Comparison of ENCODE assay signal across 10 cellular contexts in the genomic region with DNA sequence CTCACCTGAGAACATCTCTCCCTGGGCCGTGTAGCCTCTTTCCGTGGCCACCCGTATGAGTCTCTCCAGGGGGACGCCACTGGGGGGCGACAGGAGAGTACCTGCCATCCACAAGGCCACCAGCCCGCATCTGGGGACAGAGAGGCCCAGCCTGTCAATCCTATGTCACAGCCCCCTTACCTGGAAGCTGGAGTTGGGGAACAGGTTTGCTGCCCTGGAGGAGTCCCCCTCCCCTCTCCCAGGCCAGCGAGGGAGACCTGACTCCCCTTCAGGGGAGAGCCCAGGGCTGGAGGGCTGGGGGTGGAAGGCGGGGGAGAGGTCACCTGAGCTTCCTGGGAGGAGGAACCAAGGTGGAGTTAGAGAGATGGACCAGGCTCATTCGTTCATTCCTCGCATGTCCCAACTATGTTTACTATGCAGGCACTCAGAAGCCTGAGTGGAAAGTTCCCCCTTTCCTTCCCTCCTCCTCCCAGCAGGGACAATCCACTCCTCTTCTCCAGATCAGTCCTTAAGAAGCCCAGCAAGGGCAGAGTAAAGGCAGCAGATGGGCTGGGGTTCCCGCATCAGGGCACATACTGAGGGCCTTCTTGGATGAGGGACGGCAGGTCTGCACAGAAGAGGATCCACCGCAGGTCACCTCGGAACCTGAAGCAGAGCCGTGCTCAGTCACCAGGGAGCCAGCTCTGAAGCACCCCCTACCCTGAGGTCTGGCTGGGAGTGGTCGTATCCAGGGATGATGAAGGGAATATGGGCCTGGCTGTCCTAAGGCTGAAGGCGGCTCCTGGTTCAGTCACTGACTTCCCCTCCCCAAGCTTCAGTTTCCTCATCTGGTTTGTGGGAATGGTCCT. TPM values are rescaled to one million over a fixed set of nuclear protein-coding genes. Genes with fewer than 3 reads are reported as not detected.
DNase-seq lines count a peak whose midpoint lies in the region; ATAC-seq and TF ChIP-seq lines count a peak whose summit lies in the region.
"Had no signal": no experiment of that assay in that cellular context is flagged by ENCODE, and none has a peak within 500 bp of the region (broad histone marks: within the 10 kb centered on the region; RNA-seq: fewer than 3 reads in every experiment).

No MANE protein-coding gene starts in this region.

- H2BK15ac ChIP-seq in mesenchymal stem cell (ENCODE audit: low read depth, poor library complexity, severe bottlenecking), result peak overlapping the region; percentile 90

- H3K79me1 ChIP-seq in mesenchymal stem cell (replicated peaks; ENCODE audit: low read length, poor library complexity, severe bottlenecking), result peaks cover 20% of the 10 kb centered on the region

- no peak overlapping the region for H3K4me3 Mint-ChIP-seq in CD8-positive, alpha-beta T cell
- no peak overlapping the region for H3K4me3 Mint-ChIP-seq in HFFc6

- H3K4me3 ChIP-seq in CD8-positive, alpha-beta T cell (ENCODE audit: low read depth, low read length), result no peak overlapping the region
- no peak overlapping the region for H3K4me3 ChIP-seq in ascending aorta
- no peak overlapping the region for H3K4me3 ChIP-seq in mesenchymal stem cell (ENCODE audit: insufficient read depth in 1 of 2, low read depth in 1 of 2, low read length in 2 of 2)

- no peak overlapping the region for H3K23ac ChIP-seq in mesenchymal stem cell (ENCODE audit: low read length in 2 of 2)

- CTCF ChIA-PET in CD8-positive, alpha-beta T cell (lab: Charles Lee), result interaction anchor here (1.1 to 2.9 kb wide), 8 partner anchors 11 to 75 kb away, joined by 3 to 14 read pairs (median 5); a partner anchor contains a TSS

- no peak overlapping the region for H3K27ac ChIP-seq in CD8-positive, alpha-beta T cell (ENCODE audit: low read depth, low read length)
- peak overlapping the region; percentile 5 to 9 for H3K27ac ChIP-seq in ascending aorta
- H3K27ac ChIP-seq in mesenchymal stem cell (ENCODE audit: low read length, poor library complexity, severe bottlenecking), result peak overlapping the region; percentile 89

- H3K9me3 ChIP-seq in CD8-positive, alpha-beta T cell (ENCODE audit: low read length), result no peaks in the 10 kb centered on the region
- no peaks in the 10 kb centered on the region for H3K9me3 ChIP-seq in ascending aorta
- no peaks in the 10 kb centered on the region for H3K9me3 ChIP-seq in mesenchymal stem cell (ENCODE audit: control insufficient read depth, low read length)

- peak overlapping the region; percentile 37 to 95 for H3K18ac ChIP-seq in mesenchymal stem cell (ENCODE audit: low read depth in 1 of 2, low read length in 2 of 2)

- peaks cover 4% of the 10 kb centered on the region for H3K4me1 ChIP-seq in CD8-positive, alpha-beta T cell (ENCODE audit: insufficient read depth, low read length)
- peaks cover 8 to 17% of the 10 kb centered on the region in 2 donors for H3K4me1 ChIP-seq in ascending aorta
- peaks cover 31% of the 10 kb centered on the region for H3K4me1 ChIP-seq in mesenchymal stem cell (ENCODE audit: control insufficient read depth, insufficient read depth, low read depth, low read length)

- H3K27me3 Mint-ChIP-seq in CD8-positive, alpha-beta T cell (ENCODE audit: low read depth), result no peaks in the 10 kb centered on the region
- peaks cover 3% of the 10 kb centered on the region for H3K27me3 Mint-ChIP-seq in HFFc6 (ENCODE audit: insufficient read depth)

- intact Hi-C loops in CD8-positive, alpha-beta T cell (cut with DNase I, micrococcal nuclease), result no loop called here
- intact Hi-C loops in ascending aorta (cut with DNase I), result no loop called here

- H3K27ac Mint-ChIP-seq in CD8-positive, alpha-beta T cell, result no peak overlapping the region
- peak overlapping the region; percentile 71; the same call in 1 of the 2 replicates for H3K27ac Mint-ChIP-seq in HFFc6

- H3K36me3 Mint-ChIP-seq in CD8-positive, alpha-beta T cell, result peaks cover 5% of the 10 kb centered on the region
- H3K36me3 Mint-ChIP-seq in HFFc6 (ENCODE audit: low read depth), result peaks cover 2% of the 10 kb centered on the region

- peaks cover 7% of the 10 kb centered on the region for H3K4me1 Mint-ChIP-seq in CD8-positive, alpha-beta T cell (ENCODE audit: low read depth)
- peaks cover 27% of the 10 kb centered on the region for H3K4me1 Mint-ChIP-seq in HFFc6 (ENCODE audit: low read depth)

- peak overlapping the region; percentile 90 for H4K8ac ChIP-seq in mesenchymal stem cell (ENCODE audit: low read length)

- TF ChIP-seq CTCF in CD8-positive, alpha-beta T cell (IDR thresholded peaks at IDR 0.05), result no peak
- TF ChIP-seq CTCF in HFFc6 (IDR thresholded peaks at IDR 0.05) (peak; percentile 29; the same call in 1 of the 2 replicates), ascending aorta (IDR thresholded peaks at IDR 0.05) (peak in 1 of 3 experiments; percentile 19)

- H3K36me3 ChIP-seq in CD8-positive, alpha-beta T cell (ENCODE audit: insufficient read depth, low read length), result no peaks in the 10 kb centered on the region
- H3K36me3 ChIP-seq in ascending aorta (peaks cover 8 to 9% of the 10 kb centered on the region in 2 donors), mesenchymal stem cell (ENCODE audit: control insufficient read depth in 1 of 2, insufficient read depth in 2 of 2, low read depth in 1 of 2, low read length in 2 of 2) (peaks cover 15 to 28% of the 10 kb centered on the region in 2 experiments)

- no peak overlapping the region for H2AFZ ChIP-seq in mesenchymal stem cell (ENCODE audit: low read depth, low read length)

- 76% methylated on average over 14 of the region's 17 CpGs for WGBS in mesenchymal stem cell

- H3K9ac ChIP-seq in mesenchymal stem cell (ENCODE audit: low read length), result peak overlapping the region; percentile 36

- H3K9me3 Mint-ChIP-seq in CD8-positive, alpha-beta T cell, result no peaks in the 10 kb centered on the region
- no peaks in the 10 kb centered on the region for H3K9me3 Mint-ChIP-seq in HFFc6

- peak overlapping the region; percentile 61 for H2BK120ac ChIP-seq in mesenchymal stem cell (ENCODE audit: low read depth, low read length)

- H3K27me3 ChIP-seq in CD8-positive, alpha-beta T cell (ENCODE audit: insufficient read depth, low read length), result no peaks in the 10 kb centered on the region
- H3K27me3 ChIP-seq in ascending aorta (no peaks in the 10 kb centered on the region), mesenchymal stem cell (ENCODE audit: control insufficient read depth in 1 of 2, insufficient read depth in 1 of 2, low read length in 2 of 2) (no peaks in the 10 kb centered on the region)

- peak overlapping the region; percentile 94 for H4K91ac ChIP-seq in mesenchymal stem cell (ENCODE audit: low read length)

- DNase-seq in CD8-positive, alpha-beta T cell, result peak in 4 of 7 experiments; percentile 30 to 57 (median 37)
- no peak for DNase-seq in HFFc6
- no peak for DNase-seq in ascending aorta (ENCODE audit: low spot score in 2 of 2)
- DNase-seq in mesenchymal stem cell, result peak; percentile 47
- no peak for DNase-seq in NK-92 treated with Interleukin-12 subunit alpha and Interleukin-12 subunit beta, amount 100 ng/mL, for 24 hours (lab: John Stamatoyannopoulos, UW)
- no peak for DNase-seq in NCI-H1930 (lab: John Stamatoyannopoulos, UW)
- no peak for DNase-seq in NCI-H526 treated with DMSO at 0.1 percent for 48 hours (lab: John Stamatoyannopoulos, UW)
- no peak for DNase-seq in D341Med (ENCODE audit: low spot score)
- DNase-seq: NCI-H1436 had no signal

- ATAC-seq in CD8-positive, alpha-beta T cell, result peak; percentile 49

- no peak overlapping the region for H3K4me2 ChIP-seq in mesenchymal stem cell (ENCODE audit: low read length, poor library complexity, severe bottlenecking)

- H2BK5ac ChIP-seq in mesenchymal stem cell (ENCODE audit: low read depth, low read length, poor library complexity, severe bottlenecking), result no peak overlapping the region

- peak overlapping the region; percentile 78 for H2AK5ac ChIP-seq in mesenchymal stem cell (ENCODE audit: low read length, severe bottlenecking)

- peak overlapping the region; percentile 69 to 80 for H3K4ac ChIP-seq in mesenchymal stem cell (ENCODE audit: low read depth in 1 of 2, low read length in 2 of 2)

- H3K14ac ChIP-seq in mesenchymal stem cell (ENCODE audit: low read length in 2 of 2), result peak overlapping the region in 1 of 2 experiments; percentile 12

- H2BK12ac ChIP-seq in mesenchymal stem cell (ENCODE audit: low read length in 2 of 2), result peak overlapping the region; percentile 82 to 88

- POLR2A ChIA-PET in CD8-positive, alpha-beta T cell (lab: Charles Lee), result no interaction called here

RNA-seq across cellular contexts. Expression of a gene that starts 5.5 kb away (rescaled TPM):
- total RNA-seq in CD8-positive, alpha-beta T cell, result 1 to 10 TPM; 3.5 to 3.8 TPM
- total RNA-seq in HFFc6 (2021; fragmentation: NEBNext Ultra II Directional; extraction: Animal tissue kit (Norgen Biotek cat#: 25700)), result 1 to 10 TPM; 6.7 to 8.5 (median 7.5) TPM
- 8.3 TPM for total RNA-seq in ascending aorta
- polyA plus RNA-seq in mesenchymal stem cell (2013, experiment 1 of 2), result 5.2 TPM
- 5.4 TPM for polyA plus RNA-seq in mesenchymal stem cell (2013, experiment 2 of 2)

RNA-seq across cellular contexts. Expression of a gene that starts 6.2 kb away (rescaled TPM):
- 10 to 100 TPM; 68.3 to 88.2 TPM for total RNA-seq in CD8-positive, alpha-beta T cell
- 100 to 1,000 TPM in 4 of 6 experiments, 10 to 100 TPM in 2; 87.8 to 120 (median 104) TPM for total RNA-seq in HFFc6 (2021; fragmentation: NEBNext Ultra II Directional; extraction: Animal tissue kit (Norgen Biotek cat#: 25700))
- 154 TPM for total RNA-seq in ascending aorta
- 62.8 TPM for polyA plus RNA-seq in mesenchymal stem cell (2013, experiment 1 of 2)
- 61.8 TPM for polyA plus RNA-seq in mesenchymal stem cell (2013, experiment 2 of 2)

RNA-seq across cellular contexts. Expression of a gene that starts 27.9 kb away (rescaled TPM):
- 1 to 10 TPM; 5.9 to 6.4 TPM for total RNA-seq in CD8-positive, alpha-beta T cell
- total RNA-seq in HFFc6 (2021; fragmentation: NEBNext Ultra II Directional; extraction: Animal tissue kit (Norgen Biotek cat#: 25700)), result 10 to 100 TPM in 4 of 6 experiments, 1 to 10 TPM in 2; 9.2 to 14.9 (median 10.5) TPM
- total RNA-seq in ascending aorta, result 60.7 TPM
- 8.5 TPM for polyA plus RNA-seq in mesenchymal stem cell (2013, experiment 1 of 2)
- polyA plus RNA-seq in mesenchymal stem cell (2013, experiment 2 of 2), result 8.0 TPM

RNA-seq across cellular contexts. Expression of a gene that starts 28.1 kb away (rescaled TPM):
- total RNA-seq in CD8-positive, alpha-beta T cell, result 10 to 100 TPM; 14.0 to 14.2 TPM
- 10 to 100 TPM; 19.8 to 28.6 (median 23.6) TPM for total RNA-seq in HFFc6 (2021; fragmentation: NEBNext Ultra II Directional; extraction: Animal tissue kit (Norgen Biotek cat#: 25700))
- 33.3 TPM for total RNA-seq in ascending aorta
- 12.5 TPM for polyA plus RNA-seq in mesenchymal stem cell (2013, experiment 1 of 2)
- 12.4 TPM for polyA plus RNA-seq in mesenchymal stem cell (2013, experiment 2 of 2)

RNA-seq across cellular contexts. Expression of a gene that starts 30.5 kb away (rescaled TPM):
- not detected for total RNA-seq in CD8-positive, alpha-beta T cell
- total RNA-seq in HFFc6 (2021; fragmentation: NEBNext Ultra II Directional; extraction: Animal tissue kit (Norgen Biotek cat#: 25700)), result not detected
- total RNA-seq in ascending aorta, result not detected
- polyA plus RNA-seq in mesenchymal stem cell (2013, experiment 1 of 2), result not detected
- not detected for polyA plus RNA-seq in mesenchymal stem cell (2013, experiment 2 of 2)
- total RNA-seq: fibroblast of lung had no signal

Comparison
In these comparisons a context has a peak if more than half of its experiments do, and no peak if none do; other contexts are left out.
1. DNase-seq: peak in CD8-positive, alpha-beta T cell (4 of 7) and mesenchymal stem cell (single experiment); none in HFFc6 (single experiment), ascending aorta (0 of 2), NK-92 treated with Interleukin-12 subunit alpha and Interleukin-12 subunit beta, amount 100 ng/mL, for 24 hours (single experiment), NCI-H1930 (0 of 2), NCI-H526 treated with DMSO at 0.1 percent for 48 hours (single experiment) and D341Med (single experiment).